ENCODE assay signal across 7 cellular contexts in the genomic region with DNA sequence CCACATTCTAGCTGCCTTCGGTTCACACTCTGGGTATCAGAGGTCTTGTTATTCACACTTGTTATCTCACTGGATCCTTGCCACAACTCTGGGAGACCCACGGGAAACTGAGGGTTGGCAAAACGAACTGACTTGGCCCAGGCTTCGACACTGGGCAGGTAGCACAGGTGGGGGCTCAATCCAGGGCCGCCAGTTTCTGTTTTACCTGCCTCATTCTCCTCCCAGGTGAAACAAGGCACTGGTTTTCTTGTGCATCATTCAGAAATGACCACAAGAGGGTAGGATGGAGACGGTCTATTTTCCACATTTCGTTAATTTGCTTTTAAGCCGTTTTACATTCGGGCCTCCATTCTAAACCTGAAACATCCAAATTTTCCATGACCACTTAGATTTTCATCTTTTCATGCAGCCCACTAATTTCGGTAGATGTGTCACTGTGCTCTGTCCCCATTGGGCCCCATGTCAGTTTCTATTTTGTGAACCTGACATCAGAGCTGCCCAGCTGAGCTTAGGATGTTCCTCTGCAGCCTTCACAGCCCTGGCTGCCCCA.
A peak's percentile ranks its signal among the peaks of the same experiment; 100 is the strongest.
DNase-seq lines count a peak whose midpoint lies in the region; ATAC-seq and TF ChIP-seq lines count a peak whose summit lies in the region.

No MANE protein-coding gene starts in this region.

- no peak overlapping the region for H4K91ac ChIP-seq in H9 (ENCODE audit: insufficient read length, low read depth, low read length)

- peak overlapping the region in 1 of 3 experiments; percentile 76; a peak in 2 of 7 replicates for H3K27ac Mint-ChIP-seq in H9
- H3K27ac Mint-ChIP-seq in effector memory CD8-positive, alpha-beta T cell, result peak overlapping the region; percentile 65 to 99

- TF ChIP-seq CTCF in H9 (conservative IDR thresholded peaks at IDR 0.05) (peak; percentile 59), VCaP (conservative IDR thresholded peaks at IDR 0.05) (peak; percentile 72)

- no peak overlapping the region for H3T11ph ChIP-seq in H9 (ENCODE audit: low read length)

- H2BK20ac ChIP-seq in H9 (ENCODE audit: low read depth, low read length, poor library complexity, severe bottlenecking), result no peak overlapping the region

- H3K23me2 ChIP-seq in H9 (ENCODE audit: insufficient read length, low read depth, low read length, poor library complexity, severe bottlenecking), result peaks cover 3% of the 10 kb centered on the region

- no peaks in the 10 kb centered on the region for H3K27me3 ChIP-seq in H9 (ENCODE audit: insufficient read depth, low read length)

- no peaks in the 10 kb centered on the region for H3K79me1 ChIP-seq in H9 (ENCODE audit: insufficient read depth, low read depth, low read length, poor library complexity, severe bottlenecking)

- no peaks in the 10 kb centered on the region for H3K27me3 Mint-ChIP-seq in H9 (ENCODE audit: low read depth)
- H3K27me3 Mint-ChIP-seq in effector memory CD8-positive, alpha-beta T cell, result no peaks in the 10 kb centered on the region

- H3K14ac ChIP-seq in H9 (ENCODE audit: insufficient read depth, low read length), result no peak overlapping the region

- H3K36me3 Mint-ChIP-seq in H9 (ENCODE audit: insufficient read depth in 1 of 3, low read depth in 3 of 3), result peaks cover 2 to 4% (median 3%) of the 10 kb centered on the region in 3 experiments; a peak in 4 of 7 replicates
- H3K36me3 Mint-ChIP-seq in effector memory CD8-positive, alpha-beta T cell (ENCODE audit: insufficient read depth), result no peaks in the 10 kb centered on the region

- no peaks in the 10 kb centered on the region for H3K9me3 ChIP-seq in H9 (ENCODE audit: control insufficient read depth, low read depth, low read length)

- H3K4me3 Mint-ChIP-seq in H9, result no peak overlapping the region
- H3K4me3 Mint-ChIP-seq in effector memory CD8-positive, alpha-beta T cell, result peak overlapping the region in 1 of 2 donors; percentile 83

- H2BK120ac ChIP-seq in H9 (ENCODE audit: low read depth, low read length, poor library complexity, severe bottlenecking), result no peak overlapping the region

- no peaks in the 10 kb centered on the region for H3K79me2 ChIP-seq in H9 (ENCODE audit: insufficient read depth, low read length)

- no peak overlapping the region for H2BK12ac ChIP-seq in H9 (ENCODE audit: insufficient read length, low read depth, low read length)

- no CpG with 5 or more reads among the region's 10 CpGs for WGBS in H9 (ENCODE audit: extremely low coverage, insufficient read length, low lambda C conversion rate)

- no peaks in the 10 kb centered on the region; the same call in 1 of the 2 replicates for H3K4me1 ChIP-seq in H9 (ENCODE audit: insufficient read depth, low read length)

- H3K27ac ChIP-seq in H9 (ENCODE audit: insufficient read length, low read depth, low read length) (no peak overlapping the region), VCaP (peak overlapping the region; percentile 3; the same call in 1 of the 2 replicates)

- no peaks in the 10 kb centered on the region for H3K9me3 Mint-ChIP-seq in H9
- H3K9me3 Mint-ChIP-seq in effector memory CD8-positive, alpha-beta T cell, result no peaks in the 10 kb centered on the region

- H3K23ac ChIP-seq in H9 (ENCODE audit: insufficient read length, low read depth, low read length), result no peak overlapping the region

- H2BK15ac ChIP-seq in H9 (ENCODE audit: low read depth, low read length), result no peak overlapping the region

- H4K20me1 ChIP-seq in H9 (ENCODE audit: control insufficient read depth, insufficient read depth, insufficient read length), result no peaks in the 10 kb centered on the region

- DNase-seq in H9 (no peak), activated gamma-delta T cell treated with Interleukin-2 at 50 U/mL for 16 hours (no peak), A172 (ENCODE audit: low spot score) (no peak)
- no peak for DNase-seq in effector memory CD8-positive, alpha-beta T cell
- DNase-seq in stimulated activated CD4-positive, alpha-beta T cell treated with anti-CD3 and anti-CD28 coated beads, Interleukin-4, amount 100 ng/mL, for 24 hours, result peak; percentile 67

- no peak overlapping the region for H3K4me2 ChIP-seq in H9 (ENCODE audit: insufficient read depth, insufficient read length, low read length)

- H3K9ac ChIP-seq in H9 (ENCODE audit: extremely low read depth, insufficient read length, low read length), result no peak overlapping the region

- H3K18ac ChIP-seq in H9 (ENCODE audit: insufficient read length, low read depth, low read length), result no peak overlapping the region

- peaks cover 20% of the 10 kb centered on the region in 2 experiments for H3K4me1 Mint-ChIP-seq in H9
- H3K4me1 Mint-ChIP-seq in effector memory CD8-positive, alpha-beta T cell (ENCODE audit: low read depth in 2 of 2), result peaks cover 34 to 47% of the 10 kb centered on the region in 2 donors

- H3K4ac ChIP-seq in H9 (ENCODE audit: low read depth, low read length), result no peak overlapping the region

- H4K5ac ChIP-seq in H9 (ENCODE audit: insufficient read length, low read depth, low read length), result no peak overlapping the region

- H4K8ac ChIP-seq in H9 (replicated peaks; ENCODE audit: insufficient read length, low read depth, low read length), result no peak overlapping the region

- no peak overlapping the region for H2AFZ ChIP-seq in H9 (ENCODE audit: low read length)

- no peak for ATAC-seq in effector memory CD8-positive, alpha-beta T cell (replicated peaks)
- no peak for ATAC-seq in GM18517 (IDR thresholded peaks at IDR 0.05; ENCODE audit: unreplicated experiment)

- no peak overlapping the region for H2BK5ac ChIP-seq in H9 (ENCODE audit: insufficient read length, low read length)

- H2AK5ac ChIP-seq in H9 (ENCODE audit: insufficient read length, low read length), result no peak overlapping the region

- no peak overlapping the region for H3K56ac ChIP-seq in H9 (ENCODE audit: insufficient read length, low read depth, low read length)
